ENCODE assay signal across 22 cellular contexts in genomic region chr10:101436302-101436701, GRCh38.
"Had no signal": no experiment of that assay in that cellular context is flagged by ENCODE, and none has a peak within 500 bp of the region (broad histone marks: within the 10 kb centered on the region; RNA-seq: fewer than 3 reads in every experiment).

No MANE protein-coding gene starts in this region.

- H3K4me3 ChIP-seq: coronary artery, dorsolateral prefrontal cortex, esophagus muscularis mucosa, gastroesophageal sphincter, heart left ventricle, hepatocyte, left lung, lower lobe of right lung, mucosa of descending colon had no signal

- H3K79me2 ChIP-seq: hepatocyte had no signal

- H3K4me2 ChIP-seq: hepatocyte had no signal

- H3K4me1 ChIP-seq: gastroesophageal sphincter, left lung, lower lobe of right lung had no signal

- H3K27me3 ChIP-seq: dorsolateral prefrontal cortex, esophagus muscularis mucosa, foreskin keratinocyte, gastroesophageal sphincter, heart left ventricle, hepatocyte, left lung had no signal

- DNase-seq: dermis blood vessel endothelial cell; dorsolateral prefrontal cortex; effector CD4-positive, alpha-beta T cell; effector memory CD4-positive, alpha-beta T cell; foreskin keratinocyte; heart left ventricle; hypothalamus; immature natural killer cell; islet precursor cell; left cardiac atrium; left lung; left ventricle myocardium superior; lower lobe of right lung; mesenchymal stem cell; mucosa of descending colon; naive B cell had no signal

- ATAC-seq: foreskin keratinocyte, gastroesophageal sphincter, heart left ventricle, left cardiac atrium, left lung, left ventricle myocardium superior, lower lobe of right lung, mucosa of descending colon had no signal

- H3K36me3 ChIP-seq: left lung, lower lobe of right lung had no signal

- H2AFZ ChIP-seq: hepatocyte had no signal

- H3K9me3 ChIP-seq: esophagus muscularis mucosa, gastroesophageal sphincter, heart left ventricle, left lung, lower lobe of right lung, mucosa of descending colon had no signal

- FAIRE-seq: colon, endothelial cell of umbilical vein had no signal

- H3K27ac ChIP-seq: coronary artery, dorsolateral prefrontal cortex, esophagus muscularis mucosa, foreskin keratinocyte, gastroesophageal sphincter, heart left ventricle, hepatocyte, left lung, lower lobe of right lung had no signal
